1 cellular context compared by ENCODE assay signal in the genomic region with DNA sequence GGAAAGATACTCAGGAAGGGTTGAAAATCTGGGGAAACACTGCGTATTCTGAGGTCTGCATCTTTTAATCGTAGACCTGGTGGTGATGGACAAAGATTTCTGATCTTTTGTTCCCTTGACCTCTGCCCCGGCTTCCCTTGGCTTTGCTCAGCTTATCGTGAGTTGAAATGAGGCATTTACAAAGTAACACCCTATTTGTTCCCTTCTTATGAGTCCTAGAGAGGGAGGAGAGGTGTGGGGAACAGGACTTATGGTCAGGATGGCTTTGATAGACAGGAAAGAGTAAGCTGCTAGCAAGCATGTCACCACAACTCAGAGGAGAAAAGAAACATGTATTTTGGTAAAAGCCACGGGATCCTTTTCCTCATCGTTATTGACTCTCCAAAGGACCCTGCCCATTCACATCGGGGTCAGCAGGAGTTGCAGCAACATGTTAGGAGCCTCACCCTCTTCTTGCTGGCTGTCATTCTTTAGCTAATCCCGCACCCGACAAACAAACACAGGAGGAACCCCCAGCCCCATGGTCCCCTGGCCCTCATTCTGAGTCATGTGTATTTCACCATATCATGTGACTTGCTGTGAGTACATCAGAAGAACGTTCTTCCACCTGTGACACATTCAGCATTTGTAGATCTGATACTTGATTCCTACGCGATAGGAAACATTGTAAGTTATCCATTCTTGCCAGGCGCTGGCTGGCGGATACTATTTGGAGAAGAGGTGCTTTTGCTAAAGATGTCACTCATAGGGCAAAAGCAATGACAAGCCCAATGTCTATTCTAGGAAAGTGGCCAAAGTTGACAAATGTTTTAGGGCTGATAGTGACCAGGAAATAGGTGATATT.
A peak's percentile ranks its signal among the peaks of the same experiment; 100 is the strongest.
TF ChIP-seq lines count a peak whose summit lies in the region.

No MANE protein-coding gene starts in this region.

TF ChIP-seq in K562, 482 proteins besides CTCF, POLR2A, EP300 and RAD21 (continued from another document and continues in another):
- TF ChIP-seq, protein P1, sequence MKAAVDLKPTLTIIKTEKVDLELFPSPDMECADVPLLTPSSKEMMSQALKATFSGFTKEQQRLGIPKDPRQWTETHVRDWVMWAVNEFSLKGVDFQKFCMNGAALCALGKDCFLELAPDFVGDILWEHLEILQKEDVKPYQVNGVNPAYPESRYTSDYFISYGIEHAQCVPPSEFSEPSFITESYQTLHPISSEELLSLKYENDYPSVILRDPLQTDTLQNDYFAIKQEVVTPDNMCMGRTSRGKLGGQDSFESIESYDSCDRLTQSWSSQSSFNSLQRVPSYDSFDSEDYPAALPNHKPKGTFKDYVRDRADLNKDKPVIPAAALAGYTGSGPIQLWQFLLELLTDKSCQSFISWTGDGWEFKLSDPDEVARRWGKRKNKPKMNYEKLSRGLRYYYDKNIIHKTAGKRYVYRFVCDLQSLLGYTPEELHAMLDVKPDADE (conservative IDR thresholded peaks at IDR 0.05; ENCODE audit: control insufficient read depth, low read depth, low read length) = no peak
- TF ChIP-seq ZBTB7A (IDR thresholded peaks at IDR 0.05; ENCODE audit: borderline replicate concordance, control insufficient read depth, low read depth, low read length) = no peak
- no peak for TF ChIP-seq PHF20 (IDR thresholded peaks at IDR 0.05; ENCODE audit: partially characterized antibody)
- TF ChIP-seq NEUROD1 (IDR thresholded peaks at IDR 0.05; ENCODE audit: borderline replicate concordance, low read depth, low read length, partially characterized antibody) = no peak
- TF ChIP-seq ZNF121 (CRISPR knock-in tag; conservative IDR thresholded peaks at IDR 0.05) = no peak
- TF ChIP-seq TCF3 (CRISPR knock-in tag; IDR thresholded peaks at IDR 0.05) = peak; percentile 38
- TF ChIP-seq E2F3 (CRISPR knock-in tag; IDR thresholded peaks at IDR 0.05) = no peak
- TF ChIP-seq POLR2AphosphoS2 (IDR thresholded peaks at IDR 0.05; ENCODE audit: low read length) = no peak
- TF ChIP-seq FOSL1 (tag; conservative IDR thresholded peaks at IDR 0.05) = peak; percentile 65
- TF ChIP-seq U2AF2 (optimal IDR thresholded peaks at IDR 0.05; ENCODE audit: low read depth, low read length) = no peak
- TF ChIP-seq KDM4B (IDR thresholded peaks at IDR 0.05; ENCODE audit: borderline replicate concordance in 2 of 2, low read depth in 1 of 2) = no peak
- TF ChIP-seq, protein P2, sequence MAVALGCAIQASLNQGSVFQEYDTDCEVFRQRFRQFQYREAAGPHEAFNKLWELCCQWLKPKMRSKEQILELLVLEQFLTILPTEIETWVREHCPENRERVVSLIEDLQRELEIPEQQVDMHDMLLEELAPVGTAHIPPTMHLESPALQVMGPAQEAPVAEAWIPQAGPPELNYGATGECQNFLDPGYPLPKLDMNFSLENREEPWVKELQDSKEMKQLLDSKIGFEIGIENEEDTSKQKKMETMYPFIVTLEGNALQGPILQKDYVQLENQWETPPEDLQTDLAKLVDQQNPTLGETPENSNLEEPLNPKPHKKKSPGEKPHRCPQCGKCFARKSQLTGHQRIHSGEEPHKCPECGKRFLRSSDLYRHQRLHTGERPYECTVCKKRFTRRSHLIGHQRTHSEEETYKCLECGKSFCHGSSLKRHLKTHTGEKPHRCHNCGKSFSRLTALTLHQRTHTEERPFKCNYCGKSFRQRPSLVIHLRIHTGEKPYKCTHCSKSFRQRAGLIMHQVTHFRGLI (CRISPR knock-in tag; IDR thresholded peaks at IDR 0.05) = no peak
- no peak for TF ChIP-seq ZNF232 (CRISPR knock-in tag; IDR thresholded peaks at IDR 0.05)
- no peak for TF ChIP-seq CBX3 (IDR thresholded peaks at IDR 0.05; ENCODE audit: borderline replicate concordance in 1 of 2, low read length in 2 of 2)
- TF ChIP-seq TAL1 (IDR thresholded peaks at IDR 0.05) = peak; percentile 27; the same call in 1 of the 2 replicates
- TF ChIP-seq, protein P3, sequence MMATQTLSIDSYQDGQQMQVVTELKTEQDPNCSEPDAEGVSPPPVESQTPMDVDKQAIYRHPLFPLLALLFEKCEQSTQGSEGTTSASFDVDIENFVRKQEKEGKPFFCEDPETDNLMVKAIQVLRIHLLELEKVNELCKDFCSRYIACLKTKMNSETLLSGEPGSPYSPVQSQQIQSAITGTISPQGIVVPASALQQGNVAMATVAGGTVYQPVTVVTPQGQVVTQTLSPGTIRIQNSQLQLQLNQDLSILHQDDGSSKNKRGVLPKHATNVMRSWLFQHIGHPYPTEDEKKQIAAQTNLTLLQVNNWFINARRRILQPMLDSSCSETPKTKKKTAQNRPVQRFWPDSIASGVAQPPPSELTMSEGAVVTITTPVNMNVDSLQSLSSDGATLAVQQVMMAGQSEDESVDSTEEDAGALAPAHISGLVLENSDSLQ (IDR thresholded peaks at IDR 0.05) = peak; percentile 49; the same call in 1 of the 2 replicates
- no peak for TF ChIP-seq SMC3 (conservative IDR thresholded peaks at IDR 0.05; ENCODE audit: insufficient read depth, low read depth, low read length)
- TF ChIP-seq TAF9B (IDR thresholded peaks at IDR 0.05; ENCODE audit: partially characterized antibody) = no peak
- TF ChIP-seq BRF1 (IDR thresholded peaks at IDR 0.05; ENCODE audit: borderline replicate concordance, extremely low read depth, insufficient read length) = no peak
- no peak for TF ChIP-seq KLF10 (CRISPR knock-in tag; IDR thresholded peaks at IDR 0.05)
- TF ChIP-seq ZC3H8 (IDR thresholded peaks at IDR 0.05) = no peak
- 0 out of 2 replicates have a peak, but pooled peaks have one; percentile 31 for TF ChIP-seq ARID1B (IDR thresholded peaks at IDR 0.05)
- no peak for TF ChIP-seq ZNF79 (CRISPR knock-in tag; IDR thresholded peaks at IDR 0.05; ENCODE audit: low read depth)
- no peak for TF ChIP-seq ZFPM2 (CRISPR knock-in tag; IDR thresholded peaks at IDR 0.05)
- TF ChIP-seq RAD51 (IDR thresholded peaks at IDR 0.05; ENCODE audit: borderline replicate concordance, low read depth) = peak; percentile 23; the same call in 1 of the 2 replicates
- no peak for TF ChIP-seq MYC (IDR thresholded peaks at IDR 0.05; ENCODE audit: low read depth, low read length)
- no peak for TF ChIP-seq MYC (CRISPR knock-in tag; IDR thresholded peaks at IDR 0.05; ENCODE audit: borderline replicate concordance, low read depth)
- TF ChIP-seq, protein P4, sequence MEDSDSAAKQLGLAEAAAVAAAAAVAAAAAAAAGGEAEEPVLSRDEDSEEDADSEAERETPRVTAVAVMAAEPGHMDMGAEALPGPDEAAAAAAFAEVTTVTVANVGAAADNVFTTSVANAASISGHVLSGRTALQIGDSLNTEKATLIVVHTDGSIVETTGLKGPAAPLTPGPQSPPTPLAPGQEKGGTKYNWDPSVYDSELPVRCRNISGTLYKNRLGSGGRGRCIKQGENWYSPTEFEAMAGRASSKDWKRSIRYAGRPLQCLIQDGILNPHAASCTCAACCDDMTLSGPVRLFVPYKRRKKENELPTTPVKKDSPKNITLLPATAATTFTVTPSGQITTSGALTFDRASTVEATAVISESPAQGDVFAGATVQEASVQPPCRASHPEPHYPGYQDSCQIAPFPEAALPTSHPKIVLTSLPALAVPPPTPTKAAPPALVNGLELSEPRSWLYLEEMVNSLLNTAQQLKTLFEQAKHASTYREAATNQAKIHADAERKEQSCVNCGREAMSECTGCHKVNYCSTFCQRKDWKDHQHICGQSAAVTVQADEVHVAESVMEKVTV (CRISPR knock-in tag; IDR thresholded peaks at IDR 0.05) = no peak
- TF ChIP-seq KLF13 (tag; IDR thresholded peaks at IDR 0.05; ENCODE audit: borderline replicate concordance, low read depth) = no peak
- no peak for TF ChIP-seq ZNF444 (CRISPR knock-in tag; IDR thresholded peaks at IDR 0.05)
- TF ChIP-seq, protein P5, sequence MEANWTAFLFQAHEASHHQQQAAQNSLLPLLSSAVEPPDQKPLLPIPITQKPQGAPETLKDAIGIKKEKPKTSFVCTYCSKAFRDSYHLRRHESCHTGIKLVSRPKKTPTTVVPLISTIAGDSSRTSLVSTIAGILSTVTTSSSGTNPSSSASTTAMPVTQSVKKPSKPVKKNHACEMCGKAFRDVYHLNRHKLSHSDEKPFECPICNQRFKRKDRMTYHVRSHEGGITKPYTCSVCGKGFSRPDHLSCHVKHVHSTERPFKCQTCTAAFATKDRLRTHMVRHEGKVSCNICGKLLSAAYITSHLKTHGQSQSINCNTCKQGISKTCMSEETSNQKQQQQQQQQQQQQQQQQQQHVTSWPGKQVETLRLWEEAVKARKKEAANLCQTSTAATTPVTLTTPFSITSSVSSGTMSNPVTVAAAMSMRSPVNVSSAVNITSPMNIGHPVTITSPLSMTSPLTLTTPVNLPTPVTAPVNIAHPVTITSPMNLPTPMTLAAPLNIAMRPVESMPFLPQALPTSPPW (CRISPR knock-in tag; IDR thresholded peaks at IDR 0.05) = no peak
- no peak for TF ChIP-seq ZNF24 (IDR thresholded peaks at IDR 0.05)
- TF ChIP-seq, protein P6, sequence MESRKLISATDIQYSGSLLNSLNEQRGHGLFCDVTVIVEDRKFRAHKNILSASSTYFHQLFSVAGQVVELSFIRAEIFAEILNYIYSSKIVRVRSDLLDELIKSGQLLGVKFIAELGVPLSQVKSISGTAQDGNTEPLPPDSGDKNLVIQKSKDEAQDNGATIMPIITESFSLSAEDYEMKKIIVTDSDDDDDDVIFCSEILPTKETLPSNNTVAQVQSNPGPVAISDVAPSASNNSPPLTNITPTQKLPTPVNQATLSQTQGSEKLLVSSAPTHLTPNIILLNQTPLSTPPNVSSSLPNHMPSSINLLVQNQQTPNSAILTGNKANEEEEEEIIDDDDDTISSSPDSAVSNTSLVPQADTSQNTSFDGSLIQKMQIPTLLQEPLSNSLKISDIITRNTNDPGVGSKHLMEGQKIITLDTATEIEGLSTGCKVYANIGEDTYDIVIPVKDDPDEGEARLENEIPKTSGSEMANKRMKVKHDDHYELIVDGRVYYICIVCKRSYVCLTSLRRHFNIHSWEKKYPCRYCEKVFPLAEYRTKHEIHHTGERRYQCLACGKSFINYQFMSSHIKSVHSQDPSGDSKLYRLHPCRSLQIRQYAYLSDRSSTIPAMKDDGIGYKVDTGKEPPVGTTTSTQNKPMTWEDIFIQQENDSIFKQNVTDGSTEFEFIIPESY (CRISPR knock-in tag; IDR thresholded peaks at IDR 0.05) = no peak
- no peak for TF ChIP-seq SLC30A9 (CRISPR knock-in tag; IDR thresholded peaks at IDR 0.05)
- TF ChIP-seq, protein P7, sequence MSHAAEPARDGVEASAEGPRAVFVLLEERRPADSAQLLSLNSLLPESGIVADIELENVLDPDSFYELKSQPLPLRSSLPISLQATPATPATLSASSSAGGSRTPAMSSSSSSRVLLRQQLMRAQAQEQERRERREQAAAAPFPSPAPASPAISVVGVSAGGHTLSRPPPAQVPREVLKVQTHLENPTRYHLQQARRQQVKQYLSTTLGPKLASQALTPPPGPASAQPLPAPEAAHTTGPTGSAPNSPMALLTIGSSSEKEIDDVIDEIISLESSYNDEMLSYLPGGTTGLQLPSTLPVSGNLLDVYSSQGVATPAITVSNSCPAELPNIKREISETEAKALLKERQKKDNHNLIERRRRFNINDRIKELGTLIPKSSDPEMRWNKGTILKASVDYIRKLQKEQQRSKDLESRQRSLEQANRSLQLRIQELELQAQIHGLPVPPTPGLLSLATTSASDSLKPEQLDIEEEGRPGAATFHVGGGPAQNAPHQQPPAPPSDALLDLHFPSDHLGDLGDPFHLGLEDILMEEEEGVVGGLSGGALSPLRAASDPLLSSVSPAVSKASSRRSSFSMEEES (CRISPR knock-in tag; IDR thresholded peaks at IDR 0.05) = peak; percentile 66
- TF ChIP-seq ZNF263 (CRISPR knock-in tag; IDR thresholded peaks at IDR 0.05; ENCODE audit: borderline replicate concordance) = peak; percentile 21; the same call in 1 of the 2 replicates
- 0 out of 2 replicates have a peak, but pooled peaks have one; percentile 53 for TF ChIP-seq MEF2D (tag; conservative IDR thresholded peaks at IDR 0.05; ENCODE audit: low read depth)
- TF ChIP-seq NRF1 (conservative IDR thresholded peaks at IDR 0.05 in 1 of 2, IDR thresholded peaks at IDR 0.05 in 1 of 2) = no peak
- 0 out of 2 replicates have a peak, but pooled peaks have one; percentile 34 for TF ChIP-seq CTBP1 (IDR thresholded peaks at IDR 0.05; ENCODE audit: borderline replicate concordance)
- TF ChIP-seq, protein P8, sequence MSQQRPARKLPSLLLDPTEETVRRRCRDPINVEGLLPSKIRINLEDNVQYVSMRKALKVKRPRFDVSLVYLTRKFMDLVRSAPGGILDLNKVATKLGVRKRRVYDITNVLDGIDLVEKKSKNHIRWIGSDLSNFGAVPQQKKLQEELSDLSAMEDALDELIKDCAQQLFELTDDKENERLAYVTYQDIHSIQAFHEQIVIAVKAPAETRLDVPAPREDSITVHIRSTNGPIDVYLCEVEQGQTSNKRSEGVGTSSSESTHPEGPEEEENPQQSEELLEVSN (IDR thresholded peaks at IDR 0.05; ENCODE audit: borderline replicate concordance in 1 of 2, extremely low read depth in 1 of 2, insufficient read depth in 1 of 2, insufficient read length in 1 of 2, low read depth in 1 of 2, low read length in 1 of 2, poor library complexity in 1 of 2, severe bottlenecking in 1 of 2) = no peak
- no peak for TF ChIP-seq CBX1 (IDR thresholded peaks at IDR 0.05; ENCODE audit: low read depth)
- no peak for TF ChIP-seq SPI1 (IDR thresholded peaks at IDR 0.05; ENCODE audit: borderline replicate concordance, low read depth, low read length)
